Comparison of ENCODE assay signal across 1 cellular context in the genomic region with DNA sequence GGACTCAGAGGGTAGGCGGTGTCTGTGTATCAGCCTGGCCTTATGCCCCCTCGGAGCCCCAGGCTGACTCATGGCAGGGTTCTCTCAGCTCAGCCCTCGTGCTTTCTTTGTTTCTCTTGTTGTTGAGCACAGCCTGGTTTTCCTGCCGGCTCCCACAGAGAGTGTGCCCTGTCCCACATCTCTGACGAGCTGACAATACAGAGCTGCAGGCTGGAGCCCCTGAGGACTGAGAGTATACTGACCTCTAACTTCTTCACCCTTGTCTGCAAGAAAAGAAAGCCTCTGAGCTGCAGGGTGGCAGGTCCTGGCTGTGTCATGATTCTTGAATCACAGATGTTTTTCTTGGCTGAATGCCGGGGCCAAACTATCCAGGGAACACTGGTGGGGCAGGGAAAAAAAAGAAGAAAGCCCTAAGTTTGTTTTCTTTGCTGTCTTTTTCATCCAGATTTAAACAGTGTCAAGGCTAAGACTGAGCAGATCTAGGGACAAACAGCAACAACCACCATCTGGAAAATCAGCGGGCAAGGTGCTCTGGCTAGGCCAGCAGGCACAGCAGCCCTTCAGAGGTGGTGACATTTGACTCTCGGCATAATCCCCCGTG.
TF ChIP-seq lines count a peak whose summit lies in the region.

No MANE protein-coding gene starts in this region.

TF ChIP-seq in HEK293, 187 proteins besides CTCF, POLR2A, EP300 and RAD21 (continued from another document):
- no peak for TF ChIP-seq ZNF18 (tag by site-specific recombination; IDR thresholded peaks at IDR 0.05)
- no peak for TF ChIP-seq ZNF211 (tag by site-specific recombination; IDR thresholded peaks at IDR 0.05; ENCODE audit: low read depth)
- no peak for TF ChIP-seq ZNF157 (tag by site-specific recombination; IDR thresholded peaks at IDR 0.05)
- no peak for TF ChIP-seq IKZF3 (tag by site-specific recombination; IDR thresholded peaks at IDR 0.05)
- TF ChIP-seq ZNF324 (tag by site-specific recombination; IDR thresholded peaks at IDR 0.05): no peak
- no peak for TF ChIP-seq OSR2 (tag by site-specific recombination; IDR thresholded peaks at IDR 0.05)
- TF ChIP-seq ZNF311 (tag by site-specific recombination; IDR thresholded peaks at IDR 0.05; ENCODE audit: borderline replicate concordance): no peak
- TF ChIP-seq, protein P1, sequence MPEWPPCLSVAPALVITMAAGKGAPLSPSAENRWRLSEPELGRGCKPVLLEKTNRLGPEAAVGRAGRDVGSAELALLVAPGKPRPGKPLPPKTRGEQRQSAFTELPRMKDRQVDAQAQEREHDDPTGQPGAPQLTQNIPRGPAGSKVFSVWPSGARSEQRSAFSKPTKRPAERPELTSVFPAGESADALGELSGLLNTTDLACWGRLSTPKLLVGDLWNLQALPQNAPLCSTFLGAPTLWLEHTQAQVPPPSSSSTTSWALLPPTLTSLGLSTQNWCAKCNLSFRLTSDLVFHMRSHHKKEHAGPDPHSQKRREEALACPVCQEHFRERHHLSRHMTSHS (tag by site-specific recombination; IDR thresholded peaks at IDR 0.05): no peak
- TF ChIP-seq ZNF423 (tag by site-specific recombination; IDR thresholded peaks at IDR 0.05): no peak
- TF ChIP-seq ZNF114 (tag by site-specific recombination; IDR thresholded peaks at IDR 0.05): no peak
- TF ChIP-seq ZNF19 (tag by site-specific recombination; IDR thresholded peaks at IDR 0.05; ENCODE audit: low read depth): no peak
- peak; percentile 68 for TF ChIP-seq GLIS1 (tag by site-specific recombination; IDR thresholded peaks at IDR 0.05)
- no peak for TF ChIP-seq ZNF239 (tag by site-specific recombination; IDR thresholded peaks at IDR 0.05)
- no peak for TF ChIP-seq ZNF37A (tag by site-specific recombination; IDR thresholded peaks at IDR 0.05)
- no peak for TF ChIP-seq GFI1B (tag by site-specific recombination; IDR thresholded peaks at IDR 0.05)
- TF ChIP-seq, protein P2, sequence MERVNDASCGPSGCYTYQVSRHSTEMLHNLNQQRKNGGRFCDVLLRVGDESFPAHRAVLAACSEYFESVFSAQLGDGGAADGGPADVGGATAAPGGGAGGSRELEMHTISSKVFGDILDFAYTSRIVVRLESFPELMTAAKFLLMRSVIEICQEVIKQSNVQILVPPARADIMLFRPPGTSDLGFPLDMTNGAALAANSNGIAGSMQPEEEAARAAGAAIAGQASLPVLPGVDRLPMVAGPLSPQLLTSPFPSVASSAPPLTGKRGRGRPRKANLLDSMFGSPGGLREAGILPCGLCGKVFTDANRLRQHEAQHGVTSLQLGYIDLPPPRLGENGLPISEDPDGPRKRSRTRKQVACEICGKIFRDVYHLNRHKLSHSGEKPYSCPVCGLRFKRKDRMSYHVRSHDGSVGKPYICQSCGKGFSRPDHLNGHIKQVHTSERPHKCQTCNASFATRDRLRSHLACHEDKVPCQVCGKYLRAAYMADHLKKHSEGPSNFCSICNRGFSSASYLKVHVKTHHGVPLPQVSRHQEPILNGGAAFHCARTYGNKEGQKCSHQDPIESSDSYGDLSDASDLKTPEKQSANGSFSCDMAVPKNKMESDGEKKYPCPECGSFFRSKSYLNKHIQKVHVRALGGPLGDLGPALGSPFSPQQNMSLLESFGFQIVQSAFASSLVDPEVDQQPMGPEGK (tag by site-specific recombination; IDR thresholded peaks at IDR 0.05): 0 out of 2 replicates have a peak, but pooled peaks have one; percentile 17
- no peak for TF ChIP-seq ZNF202 (tag by site-specific recombination; IDR thresholded peaks at IDR 0.05; ENCODE audit: borderline replicate concordance)
- TF ChIP-seq, protein P3, sequence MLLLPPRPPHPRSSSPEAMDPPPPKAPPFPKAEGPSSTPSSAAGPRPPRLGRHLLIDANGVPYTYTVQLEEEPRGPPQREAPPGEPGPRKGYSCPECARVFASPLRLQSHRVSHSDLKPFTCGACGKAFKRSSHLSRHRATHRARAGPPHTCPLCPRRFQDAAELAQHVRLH (tag by site-specific recombination; IDR thresholded peaks at IDR 0.05): no peak
- no peak for TF ChIP-seq ZNF404 (tag by site-specific recombination; IDR thresholded peaks at IDR 0.05)
- no peak for TF ChIP-seq ZNF776 (tag by site-specific recombination; IDR thresholded peaks at IDR 0.05; ENCODE audit: borderline replicate concordance)
- TF ChIP-seq REPIN1 (tag by site-specific recombination; IDR thresholded peaks at IDR 0.05; ENCODE audit: low read depth): no peak
- TF ChIP-seq, protein P4, sequence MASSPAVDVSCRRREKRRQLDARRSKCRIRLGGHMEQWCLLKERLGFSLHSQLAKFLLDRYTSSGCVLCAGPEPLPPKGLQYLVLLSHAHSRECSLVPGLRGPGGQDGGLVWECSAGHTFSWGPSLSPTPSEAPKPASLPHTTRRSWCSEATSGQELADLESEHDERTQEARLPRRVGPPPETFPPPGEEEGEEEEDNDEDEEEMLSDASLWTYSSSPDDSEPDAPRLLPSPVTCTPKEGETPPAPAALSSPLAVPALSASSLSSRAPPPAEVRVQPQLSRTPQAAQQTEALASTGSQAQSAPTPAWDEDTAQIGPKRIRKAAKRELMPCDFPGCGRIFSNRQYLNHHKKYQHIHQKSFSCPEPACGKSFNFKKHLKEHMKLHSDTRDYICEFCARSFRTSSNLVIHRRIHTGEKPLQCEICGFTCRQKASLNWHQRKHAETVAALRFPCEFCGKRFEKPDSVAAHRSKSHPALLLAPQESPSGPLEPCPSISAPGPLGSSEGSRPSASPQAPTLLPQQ (tag by site-specific recombination; IDR thresholded peaks at IDR 0.05): no peak
- TF ChIP-seq, protein P5, sequence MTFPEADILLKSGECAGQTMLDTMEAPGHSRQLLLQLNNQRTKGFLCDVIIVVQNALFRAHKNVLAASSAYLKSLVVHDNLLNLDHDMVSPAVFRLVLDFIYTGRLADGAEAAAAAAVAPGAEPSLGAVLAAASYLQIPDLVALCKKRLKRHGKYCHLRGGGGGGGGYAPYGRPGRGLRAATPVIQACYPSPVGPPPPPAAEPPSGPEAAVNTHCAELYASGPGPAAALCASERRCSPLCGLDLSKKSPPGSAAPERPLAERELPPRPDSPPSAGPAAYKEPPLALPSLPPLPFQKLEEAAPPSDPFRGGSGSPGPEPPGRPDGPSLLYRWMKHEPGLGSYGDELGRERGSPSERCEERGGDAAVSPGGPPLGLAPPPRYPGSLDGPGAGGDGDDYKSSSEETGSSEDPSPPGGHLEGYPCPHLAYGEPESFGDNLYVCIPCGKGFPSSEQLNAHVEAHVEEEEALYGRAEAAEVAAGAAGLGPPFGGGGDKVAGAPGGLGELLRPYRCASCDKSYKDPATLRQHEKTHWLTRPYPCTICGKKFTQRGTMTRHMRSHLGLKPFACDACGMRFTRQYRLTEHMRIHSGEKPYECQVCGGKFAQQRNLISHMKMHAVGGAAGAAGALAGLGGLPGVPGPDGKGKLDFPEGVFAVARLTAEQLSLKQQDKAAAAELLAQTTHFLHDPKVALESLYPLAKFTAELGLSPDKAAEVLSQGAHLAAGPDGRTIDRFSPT (tag by site-specific recombination; IDR thresholded peaks at IDR 0.05): no peak
- no peak for TF ChIP-seq ZNF174 (tag by site-specific recombination; IDR thresholded peaks at IDR 0.05)
- TF ChIP-seq, protein P6, sequence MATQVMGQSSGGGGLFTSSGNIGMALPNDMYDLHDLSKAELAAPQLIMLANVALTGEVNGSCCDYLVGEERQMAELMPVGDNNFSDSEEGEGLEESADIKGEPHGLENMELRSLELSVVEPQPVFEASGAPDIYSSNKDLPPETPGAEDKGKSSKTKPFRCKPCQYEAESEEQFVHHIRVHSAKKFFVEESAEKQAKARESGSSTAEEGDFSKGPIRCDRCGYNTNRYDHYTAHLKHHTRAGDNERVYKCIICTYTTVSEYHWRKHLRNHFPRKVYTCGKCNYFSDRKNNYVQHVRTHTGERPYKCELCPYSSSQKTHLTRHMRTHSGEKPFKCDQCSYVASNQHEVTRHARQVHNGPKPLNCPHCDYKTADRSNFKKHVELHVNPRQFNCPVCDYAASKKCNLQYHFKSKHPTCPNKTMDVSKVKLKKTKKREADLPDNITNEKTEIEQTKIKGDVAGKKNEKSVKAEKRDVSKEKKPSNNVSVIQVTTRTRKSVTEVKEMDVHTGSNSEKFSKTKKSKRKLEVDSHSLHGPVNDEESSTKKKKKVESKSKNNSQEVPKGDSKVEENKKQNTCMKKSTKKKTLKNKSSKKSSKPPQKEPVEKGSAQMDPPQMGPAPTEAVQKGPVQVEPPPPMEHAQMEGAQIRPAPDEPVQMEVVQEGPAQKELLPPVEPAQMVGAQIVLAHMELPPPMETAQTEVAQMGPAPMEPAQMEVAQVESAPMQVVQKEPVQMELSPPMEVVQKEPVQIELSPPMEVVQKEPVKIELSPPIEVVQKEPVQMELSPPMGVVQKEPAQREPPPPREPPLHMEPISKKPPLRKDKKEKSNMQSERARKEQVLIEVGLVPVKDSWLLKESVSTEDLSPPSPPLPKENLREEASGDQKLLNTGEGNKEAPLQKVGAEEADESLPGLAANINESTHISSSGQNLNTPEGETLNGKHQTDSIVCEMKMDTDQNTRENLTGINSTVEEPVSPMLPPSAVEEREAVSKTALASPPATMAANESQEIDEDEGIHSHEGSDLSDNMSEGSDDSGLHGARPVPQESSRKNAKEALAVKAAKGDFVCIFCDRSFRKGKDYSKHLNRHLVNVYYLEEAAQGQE (tag by site-specific recombination; IDR thresholded peaks at IDR 0.05): no peak
- no peak for TF ChIP-seq ZNF626 (tag by site-specific recombination; IDR thresholded peaks at IDR 0.05)
- no peak for TF ChIP-seq ZNF433 (tag by site-specific recombination; IDR thresholded peaks at IDR 0.05; ENCODE audit: low read depth)
- peak; percentile 56 for TF ChIP-seq TRIM28 (IDR thresholded peaks at IDR 0.05; ENCODE audit: borderline replicate concordance, low read length)
- TF ChIP-seq ZNF600 (tag by site-specific recombination; IDR thresholded peaks at IDR 0.05): no peak
